1 cellular context compared by ENCODE assay signal in genomic region chr12:107655281-107656065, GRCh38.
TF ChIP-seq lines count a peak whose summit lies in the region.

No MANE protein-coding gene starts in this region.

TF ChIP-seq in HEK293T, 16 proteins besides CTCF, POLR2A, EP300 and RAD21 (continued from another document):
- TF ChIP-seq CTBP1 (IDR thresholded peaks at IDR 0.05; ENCODE audit: borderline replicate concordance), result no peak
- no peak for TF ChIP-seq SUZ12 (IDR thresholded peaks at IDR 0.05)
TF ChIP-seq in HEK293T: peak in this region for 0.
